20 cellular contexts compared by ENCODE assay signal in the genomic region with DNA sequence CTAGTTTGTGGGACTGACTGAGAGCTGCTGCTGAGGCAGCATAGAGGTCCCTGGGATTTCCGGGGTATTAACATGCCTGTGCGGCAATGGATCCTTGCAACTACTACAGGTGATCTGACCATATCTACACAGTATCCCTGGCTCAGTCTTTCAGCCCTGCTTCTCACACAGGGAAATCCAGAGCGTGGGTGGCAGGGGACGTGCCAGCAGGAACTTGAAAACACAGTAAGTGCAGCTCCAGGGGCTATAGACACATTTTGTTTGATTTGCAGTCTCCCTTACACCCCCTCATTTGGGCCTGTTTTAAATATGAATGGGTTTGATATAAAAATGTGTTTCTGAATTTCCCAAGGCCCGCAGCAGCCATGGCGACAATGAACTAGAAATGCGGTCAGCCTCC.
"Had no signal": no experiment of that assay in that cellular context is flagged by ENCODE, and none has a peak within 500 bp of the region (broad histone marks: within the 10 kb centered on the region; RNA-seq: fewer than 3 reads in every experiment).

No MANE protein-coding gene starts in this region.

- DNase-seq: colonic mucosa; dermis blood vessel endothelial cell; heart left ventricle; hypothalamus; natural killer cell; nucleus accumbens; psoas muscle; retina; right lobe of liver; stimulated activated CD4-positive, alpha-beta T cell treated with anti-CD3 and anti-CD28 coated beads, Interleukin-4, amount 100 ng/mL, for 1 hour; stimulated activated CD8-positive, alpha-beta memory T cell treated with anti-CD3 and anti-CD28 coated beads, Interleukin-4, amount 100 ng/mL, for 48 hours; stimulated activated naive CD8-positive, alpha-beta T cell treated with anti-CD3 and anti-CD28 coated beads, Interleukin-15, Interleukin-2, amounts not matched to agents 100 U/mL and 50 U/mL, for 24 hours; transverse colon had no signal

- H3K4me3 Mint-ChIP-seq: mesothelial cell of epicardium; natural killer cell; neural progenitor cell; stimulated activated effector memory CD8-positive, alpha-beta T cell treated with anti-CD3 and anti-CD28 coated beads, Interleukin-12 subunit alpha, Interleukin-12 subunit beta, amount 100 ng/mL, for 72 hours had no signal

- H2AFZ ChIP-seq: neural progenitor cell had no signal

- FAIRE-seq: frontal cortex, islet of Langerhans had no signal

- ATAC-seq: heart left ventricle; left lobe of liver; natural killer cell; psoas muscle; right lobe of liver; stimulated activated effector memory CD8-positive, alpha-beta T cell treated with anti-CD3 and anti-CD28 coated beads, Interleukin-12 subunit alpha, Interleukin-12 subunit beta, amount 100 ng/mL, for 72 hours; stimulated activated naive CD8-positive, alpha-beta T cell treated with anti-CD3 and anti-CD28 coated beads, Interleukin-15, Interleukin-2, amounts not matched to agents 100 U/mL and 50 U/mL, for 24 hours had no signal

- H3K4me1 ChIP-seq: colonic mucosa, transverse colon had no signal

- H3K4me2 ChIP-seq: neural progenitor cell had no signal

- H3K4me1 Mint-ChIP-seq: natural killer cell had no signal

- H3K27ac ChIP-seq: colonic mucosa, heart left ventricle, neural progenitor cell, psoas muscle, right lobe of liver, suprapubic skin, transverse colon had no signal

- H3K9ac ChIP-seq: neural progenitor cell had no signal

- H3K27me3 ChIP-seq: colonic mucosa, heart left ventricle, neural progenitor cell, right lobe of liver, suprapubic skin, transverse colon had no signal

- H3K9me3 Mint-ChIP-seq: mesothelial cell of epicardium; natural killer cell; neural progenitor cell; stimulated activated effector memory CD8-positive, alpha-beta T cell treated with anti-CD3 and anti-CD28 coated beads, Interleukin-12 subunit alpha, Interleukin-12 subunit beta, amount 100 ng/mL, for 72 hours had no signal

- H3K27ac Mint-ChIP-seq: mesothelial cell of epicardium; natural killer cell; neural progenitor cell; stimulated activated effector memory CD8-positive, alpha-beta T cell treated with anti-CD3 and anti-CD28 coated beads, Interleukin-12 subunit alpha, Interleukin-12 subunit beta, amount 100 ng/mL, for 72 hours had no signal

- H3K9me3 ChIP-seq: colonic mucosa, heart left ventricle, psoas muscle, right lobe of liver, suprapubic skin, transverse colon had no signal

- H3K36me3 ChIP-seq: colonic mucosa, neural progenitor cell, right lobe of liver, suprapubic skin, transverse colon had no signal

- H3K4me3 ChIP-seq: colonic mucosa, heart left ventricle, neural progenitor cell, psoas muscle, right lobe of liver, suprapubic skin, transverse colon had no signal

- H3K36me3 Mint-ChIP-seq: mesothelial cell of epicardium; natural killer cell; neural progenitor cell; stimulated activated effector memory CD8-positive, alpha-beta T cell treated with anti-CD3 and anti-CD28 coated beads, Interleukin-12 subunit alpha, Interleukin-12 subunit beta, amount 100 ng/mL, for 72 hours had no signal
